Comparison of ENCODE assay signal across 8 cellular contexts in the genomic region with DNA sequence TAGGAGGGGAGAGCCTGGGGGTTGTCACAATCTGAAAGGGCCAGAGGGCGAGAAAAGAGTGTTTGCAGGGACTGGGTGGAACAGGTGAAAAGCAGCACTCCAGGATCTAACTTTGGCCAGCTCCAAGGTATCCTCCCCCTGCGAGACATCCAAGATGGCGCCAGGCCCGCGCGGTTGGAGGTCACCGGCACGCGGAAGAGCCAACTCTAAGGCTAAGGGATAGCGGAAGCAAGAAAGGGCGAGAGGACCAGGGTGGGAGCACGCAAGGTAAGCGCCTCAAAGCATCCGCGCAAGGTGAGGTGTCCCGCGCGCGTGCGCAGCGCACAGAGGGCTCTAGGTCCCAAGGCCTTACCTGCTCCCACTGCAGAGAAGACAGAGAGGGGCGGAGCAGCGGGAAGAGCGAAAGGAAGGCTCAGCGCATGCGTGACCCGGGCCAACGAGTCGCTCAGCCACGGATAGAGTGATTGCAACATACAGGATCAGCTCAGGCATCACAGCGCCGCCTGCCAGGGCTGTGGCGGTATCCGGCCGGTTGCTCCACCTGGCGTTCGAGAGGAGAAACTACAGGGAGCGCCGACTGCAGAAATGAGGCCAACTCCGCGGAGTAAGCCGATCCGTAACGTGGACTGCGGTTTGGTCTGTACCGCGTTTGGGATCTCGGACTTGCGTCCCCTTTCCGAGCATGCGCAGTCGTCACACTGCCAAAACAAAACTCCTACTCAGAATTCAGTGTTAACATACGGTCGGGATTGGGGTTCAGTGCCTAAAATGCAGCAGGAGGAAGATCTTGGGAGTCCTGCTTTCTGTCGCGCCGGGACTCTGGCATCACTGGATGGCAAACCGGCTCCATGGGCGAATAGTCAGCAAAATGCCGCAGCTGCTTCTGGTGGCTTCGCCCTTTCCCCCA. TPM values are rescaled to one million over a fixed set of nuclear protein-coding genes. Genes with fewer than 3 reads are reported as not detected.
A peak's percentile ranks its signal among the peaks of the same experiment; 100 is the strongest.
DNase-seq lines count a peak whose midpoint lies in the region; ATAC-seq, FAIRE-seq and TF ChIP-seq lines count a peak whose summit lies in the region.

A gene (minus strand): TSS at position 383 of the 907 bp plus-strand sequence. CDS start 3,469 bp downstream, outside the sequence.

- peak in 1 of 4 donors; percentile 1 for TF ChIP-seq EP300 in sigmoid colon (IDR thresholded peaks at IDR 0.05)

- TF ChIP-seq POLR2A in GM18526 (IDR thresholded peaks at IDR 0.05; ENCODE audit: extremely low read depth, insufficient read length) (peak; percentile 90), body of pancreas (IDR thresholded peaks at IDR 0.05) (peak in 2 of 3 donors; percentile 75 to 80), sigmoid colon (IDR thresholded peaks at IDR 0.05) (peak; percentile 37 to 57)

- peak; percentile 92 for ATAC-seq in HG03066 (IDR thresholded peaks at IDR 0.05; ENCODE audit: low read depth, unreplicated experiment)
- ATAC-seq in body of pancreas: peak; percentile 96

- H3K27me3 ChIP-seq in A673 (replicated peaks; ENCODE audit: insufficient read depth, low read depth, low read length, poor library complexity): no peaks in the 10 kb centered on the region
- H3K27me3 ChIP-seq in body of pancreas: no peaks in the 10 kb centered on the region
- H3K27me3 ChIP-seq in sigmoid colon: no peaks in the 10 kb centered on the region

- BruUV-seq in A673 (replicated peaks; lab: Mats Ljungman, UMichigan): no TSS peak

- DNase-seq in A673 (ENCODE audit: low spot score) (peak; percentile 99), NCI-H2107 treated with DMSO at 0.1 percent for 48 hours (lab: John Stamatoyannopoulos, UW; ENCODE audit: unreplicated experiment) (peak; percentile 98), body of pancreas (peak; percentile 97 to 99 (median 98)), iPS DF 19.7 (ENCODE audit: low read depth, low spot score) (peak; percentile 93), sigmoid colon (peak; percentile 99)

- 1% methylated on average over 12 to 61 of the region's 61 CpGs for whole genome bisulfite sequencing in body of pancreas, 2 donors
- WGBS in sigmoid colon, 2 donors: 0 to 1% methylated on average over 61 of the region's 61 CpGs

- FAIRE-seq in TTC549 (lab: Jason Lieb, UNC): peak; percentile 88

- H3K9me3 ChIP-seq in A673 (ENCODE audit: low read depth, low read length, poor library complexity, severe bottlenecking): no peaks in the 10 kb centered on the region
- no peaks in the 10 kb centered on the region for H3K9me3 ChIP-seq in body of pancreas
- H3K9me3 ChIP-seq in sigmoid colon: no peaks in the 10 kb centered on the region

- intact Hi-C loops in A673 (cut with micrococcal nuclease; ENCODE audit: unreplicated experiment): loop anchor here (1.0 to 2.0 kb wide), 2 partner anchors 49 to 133 kb away; a partner anchor contains a TSS
- intact Hi-C loops in body of pancreas (cut with DNase I): loop anchor here (10.0 kb wide), 2 partner anchors 51 to 131 kb away; a partner anchor contains a TSS
- intact Hi-C loops in sigmoid colon (cut with DNase I): loop anchor here (1.0 kb wide), 2 partner anchors 50 to 133 kb away; a partner anchor contains a TSS

- H3K4me1 ChIP-seq in A673 (ENCODE audit: insufficient read depth, low read length, poor library complexity, severe bottlenecking) (peaks cover 55% of the 10 kb centered on the region), body of pancreas (peaks cover 30% of the 10 kb centered on the region), sigmoid colon (peaks cover 0 to 43% (median 35%) of the 10 kb centered on the region in 4 donors)

- H3K27ac ChIP-seq in A673 (ENCODE audit: low read depth, low read length, poor library complexity, severe bottlenecking) (peak within 1 kb of the TSS; percentile 97), body of pancreas (peak within 1 kb of the TSS; percentile 81 to 91 (median 88)), sigmoid colon (peak within 1 kb of the TSS; percentile 91 to 97 (median 94))

- POLR2A ChIA-PET in A673 (lab: Charles Lee; ENCODE audit: low non-redundant PET): interaction anchor here (0.6 to 1.0 kb wide), 3 partner anchors 36 to 562 kb away, joined by 3 read pairs; no protein-coding TSS in a partner anchor

- CTCF ChIA-PET in A673 (lab: Charles Lee): interaction anchor here (0.6 to 3.5 kb wide), 6 partner anchors 53 to 135 kb away, joined by 3 to 35 read pairs (median 4); no protein-coding TSS in a partner anchor

- peak; percentile 100 for TF ChIP-seq CTCF in A673 (conservative IDR thresholded peaks at IDR 0.05; ENCODE audit: low read depth, low read length)
- peak; percentile 93 to 100 (median 100) for TF ChIP-seq CTCF in body of pancreas (IDR thresholded peaks at IDR 0.05)
- TF ChIP-seq CTCF in sigmoid colon (IDR thresholded peaks at IDR 0.05): peak; percentile 95 to 100 (median 100)

- H3K36me3 ChIP-seq in A673 (ENCODE audit: insufficient read depth, low read length, poor library complexity, severe bottlenecking) (peaks cover 37% of the 10 kb centered on the region), body of pancreas (replicated peaks in 1 of 2; ENCODE audit: insufficient read depth in 1 of 2, low read depth in 2 of 2) (peaks cover 0 to 11% of the 10 kb centered on the region in 2 donors), sigmoid colon (peaks cover 5 to 30% (median 15%) of the 10 kb centered on the region in 4 donors)

- peak within 1 kb of the TSS; percentile 73 for H3K4me3 ChIP-seq in A673 (ENCODE audit: low read depth, low read length, poor library complexity, severe bottlenecking)
- H3K4me3 ChIP-seq in body of pancreas: peak within 1 kb of the TSS; percentile 33 to 74
- H3K4me3 ChIP-seq in sigmoid colon: peak within 1 kb of the TSS; percentile 68 to 82 (median 76)

RNA-seq across cellular contexts. Expression of the gene that starts here (rescaled TPM):
- 447 and 450 TPM in 2 replicates for total RNA-seq in A673 (2021)
- total RNA-seq in body of pancreas: 100 to 1,000 TPM in 1 of 2 donors, 10 to 100 TPM in 1; 94.3 to 143 TPM
- total RNA-seq in sigmoid colon: 100 to 1,000 TPM; 409 to 571 (median 531) TPM
- 100 to 1,000 TPM; 535 to 828 (median 574) TPM for polyA plus RNA-seq in sigmoid colon

Comparison
In these comparisons a context has a peak if more than half of its experiments do, and no peak if none do; other contexts are left out.
1. Peak in every context shown above with its lines: DNase-seq, ATAC-seq, H3K4me3 ChIP-seq and H3K27ac ChIP-seq.